Comparison of ENCODE assay signal across 7 cellular contexts in genomic region chr6:168565112-168565511, GRCh38.
"Had no signal": no experiment of that assay in that cellular context is flagged by ENCODE, and none has a peak within 500 bp of the region (broad histone marks: within the 10 kb centered on the region; RNA-seq: fewer than 3 reads in every experiment).

No MANE protein-coding gene starts in this region.

- H3K4me3 ChIP-seq: GM23338 had no signal

- H3K36me3 Mint-ChIP-seq: IgD-negative memory B cell had no signal

- H3K4me3 Mint-ChIP-seq: GM23338, H9, HFFc6, IgD-negative memory B cell had no signal

- DNase-seq: H9, HCEC 1CT, HFFc6, KBM-7 had no signal

- H3K27ac ChIP-seq: KMS-11 had no signal

- H3K9ac ChIP-seq: KMS-11 had no signal

- H3K4me1 Mint-ChIP-seq: IgD-negative memory B cell had no signal

- H3K27ac Mint-ChIP-seq: GM23338, H9, HFFc6, IgD-negative memory B cell had no signal

- ATAC-seq: GM23338 had no signal
